ENCODE assay signal across 35 cellular contexts in the genomic region with DNA sequence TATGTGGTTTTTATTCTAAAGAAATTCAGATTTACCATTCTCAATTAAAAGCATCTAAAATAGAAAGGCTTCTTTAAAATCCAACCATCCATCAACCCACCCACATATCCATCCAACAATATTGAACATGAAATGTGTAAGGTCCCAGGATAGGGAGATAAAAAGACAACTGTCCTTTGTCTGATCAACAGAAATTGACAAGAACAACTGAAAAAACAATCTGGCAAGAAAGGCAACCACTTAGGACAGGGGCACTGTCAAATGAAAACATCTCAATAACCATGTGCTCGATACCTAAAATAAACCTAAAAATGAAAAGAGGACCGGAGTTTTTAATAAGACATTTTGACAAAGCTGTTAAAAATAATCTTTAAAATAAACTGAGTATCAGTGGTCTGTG.
"Had no signal": no experiment of that assay in that cellular context is flagged by ENCODE, and none has a peak within 500 bp of the region (broad histone marks: within the 10 kb centered on the region; RNA-seq: fewer than 3 reads in every experiment).

No MANE protein-coding gene starts in this region.

- H3K4me2 ChIP-seq: KMS-11 had no signal

- H3K9me3 ChIP-seq: MG63 had no signal

- H3K27me3 ChIP-seq: MG63 had no signal

- H3K27ac ChIP-seq: KMS-11 had no signal

- DNase-seq: Karpas-422, Kasumi-1, MG63, MM.1S, MV-4-11, NCI-H1048, NCI-H1092, NCI-H1092 treated with DMSO at 0.1 percent for 48 hours, NCI-H1105, NCI-H1105 treated with DMSO at 0.1 percent for 48 hours, NCI-H1417, NCI-H1417 treated with DMSO at 0.1 percent for 48 hours, NCI-H1436, NCI-H1436 treated with DMSO at 0.1 percent for 48 hours, NCI-H146, NCI-H1694, NCI-H1694 treated with DMSO at 0.1 percent for 48 hours, NCI-H187, NCI-H187 treated with DMSO at 0.1 percent for 48 hours, NCI-H1930, NCI-H2029, NCI-H2029 treated with DMSO at 0.1 percent for 48 hours, NCI-H2081, NCI-H2081 treated with DMSO at 0.1 percent for 48 hours, NCI-H2107, NCI-H2171, NCI-H2227 treated with DMSO at 0.1 percent for 48 hours, NCI-H226, NCI-H345, NCI-H446, NCI-H446 treated with DMSO at 0.1 percent for 48 hours, NCI-H510A, NCI-H510A treated with DMSO at 0.1 percent for 48 hours, NCI-H524 had no signal

- H3K4me3 ChIP-seq: MG63 had no signal

- H3K9ac ChIP-seq: KMS-11 had no signal
